24 cellular contexts compared by ENCODE assay signal in the genomic region with DNA sequence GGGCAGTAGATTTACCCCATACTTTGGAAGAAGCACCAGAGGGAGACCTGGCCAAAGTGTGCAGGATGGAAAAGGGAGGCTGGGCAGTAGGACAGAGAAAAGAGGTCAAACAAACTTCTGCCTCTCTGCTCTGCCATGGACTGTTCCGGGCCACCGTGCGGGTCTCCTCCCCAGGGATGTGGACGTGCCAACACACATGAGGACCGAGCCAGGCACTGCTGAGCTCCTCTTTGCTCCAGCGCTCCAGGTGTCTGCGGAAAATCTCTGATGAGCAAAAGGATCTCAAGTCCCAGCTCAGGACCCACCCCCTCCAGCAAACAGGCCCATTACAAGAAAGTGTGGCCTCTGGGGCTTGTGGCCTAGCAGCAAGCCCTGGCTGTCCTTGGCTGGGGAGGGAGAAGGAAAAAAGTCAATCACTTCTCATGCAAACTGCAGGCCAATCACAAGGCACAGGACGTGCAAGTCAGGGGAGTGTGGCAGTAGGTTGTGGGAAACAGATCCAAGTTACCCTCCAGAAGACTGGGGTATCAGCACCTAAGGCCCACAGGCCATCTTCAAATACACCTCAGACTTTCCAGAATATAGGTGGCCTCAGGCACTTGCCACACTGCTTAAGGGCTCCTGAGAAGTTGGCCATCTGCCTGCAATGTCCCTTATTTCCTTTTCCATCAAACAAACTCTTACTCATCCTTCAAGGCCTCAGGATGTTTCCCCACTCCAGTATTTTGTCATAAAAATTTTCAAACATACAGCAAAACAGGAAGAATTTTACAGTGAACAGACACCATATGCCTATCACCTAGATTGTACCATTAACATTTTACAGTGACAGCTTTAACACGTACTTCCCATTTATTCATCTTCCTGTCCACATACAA. TPM values are rescaled to one million over a fixed set of nuclear protein-coding genes. Genes with fewer than 3 reads are reported as not detected.
DNase-seq lines count a peak whose midpoint lies in the region; ATAC-seq and TF ChIP-seq lines count a peak whose summit lies in the region.
"Had no signal": no experiment of that assay in that cellular context is flagged by ENCODE, and none has a peak within 500 bp of the region (broad histone marks: within the 10 kb centered on the region; RNA-seq: fewer than 3 reads in every experiment).

No MANE protein-coding gene starts in this region.

- H3K27ac ChIP-seq in right cardiac atrium (ENCODE audit: low read length) (no peak overlapping the region), heart left ventricle (peak overlapping the region in 2 of 12 donors; percentile 19 to 32), VCaP (peak overlapping the region; percentile 50; the same call in 1 of the 2 replicates), tibial artery (peak overlapping the region; percentile 2 to 36)
- H3K27ac ChIP-seq: epithelial cell of prostate, foreskin keratinocyte, hepatocyte, neural progenitor cell had no signal

- no peak for ATAC-seq in right cardiac atrium
- no peak for ATAC-seq in heart left ventricle
- no peak for ATAC-seq in HG03571 (IDR thresholded peaks at IDR 0.05; ENCODE audit: unreplicated experiment)
- ATAC-seq: foreskin keratinocyte, HCT116, mucosa of descending colon, Panc1 had no signal

- no peak for TF ChIP-seq POLR2A in heart left ventricle (IDR thresholded peaks at IDR 0.05)

- H3K36me3 ChIP-seq in heart left ventricle = peaks cover 0 to 39% (median 24%) of the 10 kb centered on the region in 9 donors
- peaks cover 0 to 14% (median 11%) of the 10 kb centered on the region in 3 donors for H3K36me3 ChIP-seq in tibial artery
- H3K36me3 ChIP-seq: neural progenitor cell, uterus had no signal

- no peaks in the 10 kb centered on the region for H3K27me3 ChIP-seq in right cardiac atrium (ENCODE audit: control insufficient read depth, insufficient read depth)
- H3K27me3 ChIP-seq in heart left ventricle = no peaks in the 10 kb centered on the region
- no peaks in the 10 kb centered on the region for H3K27me3 ChIP-seq in tibial artery
- H3K27me3 ChIP-seq: foreskin keratinocyte, hepatocyte, uterus had no signal

- H3K4me3 ChIP-seq in right cardiac atrium (ENCODE audit: low read length) = no peak overlapping the region
- H3K4me3 ChIP-seq in heart left ventricle = no peak overlapping the region
- H3K4me3 ChIP-seq in fibroblast of pulmonary artery (replicated peaks; ENCODE audit: low read depth, low read length) = no peak overlapping the region
- no peak overlapping the region for H3K4me3 ChIP-seq in tibial artery
- H3K4me3 ChIP-seq: hepatocyte, mucosa of descending colon, neural progenitor cell, uterus had no signal

- WGBS in right cardiac atrium = 57% methylated on average over 9 of the region's 9 CpGs
- 65 to 89% (median 70%) methylated on average over 9 of the region's 9 CpGs for WGBS in heart left ventricle, 4 donors

- intact Hi-C loops in right cardiac atrium (cut with DNase I) = loop anchor here in 1 of 4 donors (10.0 kb wide), 1 partner anchor 188 kb away; a partner anchor contains a TSS
- intact Hi-C loops in heart left ventricle (cut with DNase I) = no loop called here
- intact Hi-C loops in tibial artery (cut with DNase I; ENCODE audit: low total_unique reads) = loop anchor here (10.0 kb wide), 1 partner anchor 278 kb away; a partner anchor contains a TSS

- H3K4me1 ChIP-seq in right cardiac atrium (ENCODE audit: control insufficient read depth, insufficient read depth, low read length) = peaks cover 23% of the 10 kb centered on the region
- H3K4me1 ChIP-seq in heart left ventricle = peaks cover 16 to 80% (median 55%) of the 10 kb centered on the region in 12 donors
- peaks cover 0 to 57% (median 35%) of the 10 kb centered on the region in 4 donors for H3K4me1 ChIP-seq in tibial artery

- peak in 2 of 3 donors; percentile 64 to 67 for DNase-seq in right cardiac atrium
- DNase-seq in heart left ventricle = no peak
- peak; percentile 64 for DNase-seq in fibroblast of pulmonary artery (ENCODE audit: low read depth)
- DNase-seq in tibial artery = peak in 1 of 2 donors; percentile 73
- DNase-seq in AG08396 (ENCODE audit: low spot score) = no peak
- DNase-seq in activated naive CD4-positive, alpha-beta T cell treated with anti-CD3 and anti-CD28 coated beads, Interleukin-2, amount 50 U/mL, for 16 hours = no peak
- DNase-seq: activated CD4-positive, alpha-beta T cell treated with anti-CD3 and anti-CD28 coated beads, Interleukin-2, amount 10 ng/mL, durations not matched to agents 7 days and 5 days; C1 segment of cervical spinal cord; foreskin keratinocyte; GF-D8; Karpas-422; mucosa of descending colon; NCI-H1092 treated with DMSO at 0.1 percent for 48 hours; NCI-H2029 treated with DMSO at 0.1 percent for 48 hours; NCI-H226; T-helper 2 cell; uterus had no signal

- H3K9me3 ChIP-seq in right cardiac atrium (ENCODE audit: control insufficient read depth, low read length) (no peaks in the 10 kb centered on the region), heart left ventricle (no peaks in the 10 kb centered on the region), tibial artery (no peaks in the 10 kb centered on the region)
- H3K9me3 ChIP-seq: mucosa of descending colon, uterus had no signal

- TF ChIP-seq CTCF in heart left ventricle (IDR thresholded peaks at IDR 0.05) (no peak), VCaP (conservative IDR thresholded peaks at IDR 0.05) (no peak), fibroblast of pulmonary artery (IDR thresholded peaks at IDR 0.05; ENCODE audit: low read length, missing control alignments) (no peak), tibial artery (IDR thresholded peaks at IDR 0.05) (no peak)

RNA-seq across cellular contexts. Expression of a gene that starts 35.9 kb away (rescaled TPM):
- total RNA-seq in right cardiac atrium = 10 to 100 TPM; 28.7 to 41.6 (median 36.2) TPM
- polyA plus RNA-seq in right cardiac atrium = 45.7 TPM
- 10 to 100 TPM; 12.8 to 55.2 (median 17.8) TPM for total RNA-seq in heart left ventricle
- polyA plus RNA-seq in heart left ventricle = 10 to 100 TPM; 22.1 to 41.0 TPM

Comparison
In these comparisons a context has a peak if more than half of its experiments do, and no peak if none do; other contexts are left out.
1. DNase-seq: peak in right cardiac atrium (2 of 3) and fibroblast of pulmonary artery (single experiment); none in heart left ventricle (0 of 5), AG08396 (single experiment) and activated naive CD4-positive, alpha-beta T cell treated with anti-CD3 and anti-CD28 coated beads, Interleukin-2, amount 50 U/mL, for 16 hours (single experiment).